Comparison of ENCODE assay signal across 1 cellular context in the genomic region with DNA sequence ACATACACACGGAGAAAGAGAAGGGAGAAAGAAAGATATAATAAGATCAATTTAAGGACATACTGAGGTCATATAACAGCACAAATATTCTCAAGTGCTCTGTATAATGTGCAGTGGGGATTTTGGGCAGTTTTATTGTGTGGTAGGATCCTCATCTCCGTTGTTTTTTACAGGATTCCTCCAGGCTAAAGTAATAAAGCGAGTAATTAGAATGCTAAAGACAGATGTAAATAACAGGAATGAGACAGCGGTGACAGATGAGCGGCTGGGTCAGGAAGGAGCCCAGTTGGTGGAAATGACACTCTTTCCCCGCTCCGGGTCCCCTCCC.
TF ChIP-seq lines count a peak whose summit lies in the region.

No MANE protein-coding gene starts in this region.

TF ChIP-seq in endothelial cell of umbilical vein, 7 proteins besides CTCF, POLR2A, EP300 and RAD21:
- TF ChIP-seq POLR2AphosphoS5 (IDR thresholded peaks at IDR 0.05; ENCODE audit: insufficient read depth, low read depth, low read length) (no peak), GATA2 (IDR thresholded peaks at IDR 0.05; ENCODE audit: insufficient read depth, insufficient read length, low read depth, low read length) (no peak), MYC (IDR thresholded peaks at IDR 0.05; ENCODE audit: low read depth, low read length) (no peak), JUN (IDR thresholded peaks at IDR 0.05; ENCODE audit: borderline replicate concordance, insufficient read depth, insufficient read length, low read depth) (no peak), FOS (IDR thresholded peaks at IDR 0.05; ENCODE audit: borderline replicate concordance, insufficient read depth, low read length) (no peak), EZH2 (IDR thresholded peaks at IDR 0.05; ENCODE audit: borderline replicate concordance, low read depth, low read length, severe bottlenecking) (no peak)
- TF ChIP-seq, protein P1, sequence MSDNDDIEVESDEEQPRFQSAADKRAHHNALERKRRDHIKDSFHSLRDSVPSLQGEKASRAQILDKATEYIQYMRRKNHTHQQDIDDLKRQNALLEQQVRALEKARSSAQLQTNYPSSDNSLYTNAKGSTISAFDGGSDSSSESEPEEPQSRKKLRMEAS (IDR thresholded peaks at IDR 0.05; ENCODE audit: insufficient read depth, insufficient read length), result no peak
